8 cellular contexts compared by ENCODE assay signal in genomic region chr7:31488562-31489203, GRCh38. TPM values are rescaled to one million over a fixed set of nuclear protein-coding genes. Genes with fewer than 3 reads are reported as not detected.
A peak's percentile ranks its signal among the peaks of the same experiment; 100 is the strongest.
DNase-seq lines count a peak whose midpoint lies in the region; ATAC-seq and TF ChIP-seq lines count a peak whose summit lies in the region.

No MANE protein-coding gene starts in this region.

- H3K4me2 ChIP-seq in OCI-LY1 (ENCODE audit: low read length): no peak overlapping the region

- no peaks in the 10 kb centered on the region for H3F3A ChIP-seq in OCI-LY1 (ENCODE audit: insufficient read depth, low read length)

- no peaks in the 10 kb centered on the region for H3K36me3 Mint-ChIP-seq in memory B cell

- intact Hi-C loops in vagina (cut with DNase I): no loop called here

- no peak overlapping the region for H3K4me3 ChIP-seq in OCI-LY1 (ENCODE audit: low read depth, low read length, poor library complexity, severe bottlenecking)
- H3K4me3 ChIP-seq in cardiac fibroblast (replicated peaks in 1 of 2; ENCODE audit: low read depth in 2 of 2, low read length in 2 of 2): no peak overlapping the region
- no peak overlapping the region for H3K4me3 ChIP-seq in vagina

- TF ChIP-seq CTCF in OCI-LY1 (IDR thresholded peaks at IDR 0.05; ENCODE audit: low read length): peak; percentile 98
- peak; percentile 46 for TF ChIP-seq CTCF in cardiac fibroblast (IDR thresholded peaks at IDR 0.05; ENCODE audit: low read depth, low read length)
- TF ChIP-seq CTCF in vagina (IDR thresholded peaks at IDR 0.05): peak in 1 of 3 experiments; percentile 20

- H3K27ac Mint-ChIP-seq in memory B cell: no peak overlapping the region

- no peak overlapping the region for H2AFZ ChIP-seq in OCI-LY1 (ENCODE audit: low read length)

- no peak overlapping the region for H3K9ac ChIP-seq in OCI-LY1 (ENCODE audit: low read length)

- no peaks in the 10 kb centered on the region for H3K27me3 ChIP-seq in OCI-LY1 (ENCODE audit: insufficient read depth, low read length)
- H3K27me3 ChIP-seq in vagina: no peaks in the 10 kb centered on the region

- no peak for ATAC-seq in activated CD4-positive, CD25-positive, alpha-beta regulatory T cell treated with anti-CD3 and anti-CD28 coated beads, Interleukin-2, amount 50 U/mL, for 24 hours
- peak; percentile 97 for ATAC-seq in GM19467 (IDR thresholded peaks at IDR 0.05; ENCODE audit: unreplicated experiment)
- ATAC-seq in HG03439 (IDR thresholded peaks at IDR 0.05; ENCODE audit: unreplicated experiment): peak; percentile 96
- ATAC-seq in memory B cell (ENCODE audit: low read depth): peak; percentile 26

- no peaks in the 10 kb centered on the region for H4K20me1 ChIP-seq in OCI-LY1 (ENCODE audit: insufficient read depth, low read length)

- no peaks in the 10 kb centered on the region for H3K4me1 Mint-ChIP-seq in memory B cell

- no peaks in the 10 kb centered on the region for H3K4me1 ChIP-seq in OCI-LY1 (ENCODE audit: insufficient read depth, low read length, severe bottlenecking)
- no peaks in the 10 kb centered on the region for H3K4me1 ChIP-seq in vagina

- H3K9me3 ChIP-seq in OCI-LY1 (ENCODE audit: low read length): no peaks in the 10 kb centered on the region
- no peaks in the 10 kb centered on the region for H3K9me3 ChIP-seq in vagina

- no peaks in the 10 kb centered on the region for H3K79me2 ChIP-seq in OCI-LY1 (ENCODE audit: insufficient read depth, low read length)

- peak; percentile 35 for DNase-seq in activated CD4-positive, CD25-positive, alpha-beta regulatory T cell treated with anti-CD3 and anti-CD28 coated beads, Interleukin-2, amount 50 U/mL, for 72 hours
- peak; percentile 5 to 10 for DNase-seq in cardiac fibroblast (ENCODE audit: low read depth in 2 of 2)
- DNase-seq in memory B cell (ENCODE audit: low spot score in 2 of 2): no peak
- DNase-seq in vagina (ENCODE audit: extremely low spot score in 2 of 2): no peak

- TF ChIP-seq POLR2A in vagina (IDR thresholded peaks at IDR 0.05): no peak

- H3K27ac ChIP-seq in OCI-LY1 (ENCODE audit: low read depth, low read length, poor library complexity, severe bottlenecking) (no peak overlapping the region), vagina (no peak overlapping the region)

- H3K27me3 Mint-ChIP-seq in memory B cell: peaks cover 7% of the 10 kb centered on the region

- H3K36me3 ChIP-seq in OCI-LY1 (ENCODE audit: insufficient read depth, low read length) (no peaks in the 10 kb centered on the region), vagina (no peaks in the 10 kb centered on the region)

- peaks cover 2% of the 10 kb centered on the region for H3K9me3 Mint-ChIP-seq in memory B cell

- H3K9me2 ChIP-seq in OCI-LY1 (ENCODE audit: low read depth, low read length): no peaks in the 10 kb centered on the region

- no peak overlapping the region for H3K4me3 Mint-ChIP-seq in memory B cell

RNA-seq across cellular contexts. Expression of gene ITPRID1, which starts 25.2 kb away (rescaled TPM):
- total RNA-seq in vagina: not detected

Comparison
In these comparisons a context has a peak if more than half of its experiments do, and no peak if none do; other contexts are left out.
1. DNase-seq: peak in activated CD4-positive, CD25-positive, alpha-beta regulatory T cell treated with anti-CD3 and anti-CD28 coated beads, Interleukin-2, amount 50 U/mL, for 72 hours (single experiment) and cardiac fibroblast (2 of 2); none in memory B cell (0 of 2) and vagina (0 of 2).
2. ATAC-seq: peak in GM19467 (single experiment), HG03439 (single experiment) and memory B cell (single experiment); none in activated CD4-positive, CD25-positive, alpha-beta regulatory T cell treated with anti-CD3 and anti-CD28 coated beads, Interleukin-2, amount 50 U/mL, for 24 hours (0 of 2).